28 cellular contexts compared by ENCODE assay signal in genomic region chrX:14412686-14413085, GRCh38.
"Had no signal": no experiment of that assay in that cellular context is flagged by ENCODE, and none has a peak within 500 bp of the region (broad histone marks: within the 10 kb centered on the region; RNA-seq: fewer than 3 reads in every experiment).

No MANE protein-coding gene starts in this region.

- ATAC-seq: activated naive CD4-positive, alpha-beta T cell treated with anti-CD3 and anti-CD28 coated beads, Interleukin-2, amount 50 U/mL, for 72 hours; activated T-cell treated with anti-CD3 and anti-CD28 coated beads, Interleukin-2, amount 50 U/mL, for 72 hours had no signal

- H3K27ac ChIP-seq: ascending aorta, brain microvascular endothelial cell, cardiac muscle cell, coronary artery, dorsolateral prefrontal cortex, esophagus muscularis mucosa had no signal

- H3K4me1 ChIP-seq: ascending aorta, esophagus muscularis mucosa had no signal

- DNase-seq: activated CD4-positive, alpha-beta memory T cell treated with anti-CD3 and anti-CD28 coated beads, Interleukin-2, amount 10 ng/mL, durations not matched to agents 7 days and 5 days; activated CD4-positive, alpha-beta T cell treated with anti-CD3 and anti-CD28 coated beads for 1 hour; activated CD4-positive, alpha-beta T cell treated with anti-CD3 and anti-CD28 coated beads for 4 hours; activated CD4-positive, alpha-beta T cell treated with anti-CD3 and anti-CD28 coated beads, Interleukin-2, amount 10 ng/mL, durations not matched to agents 7 days and 5 days; activated CD4-positive, alpha-beta T cell treated with anti-CD3 and anti-CD28 coated beads, Interleukin-2, amount 50 U/mL, for 4 hours; activated CD4-positive, CD25-positive, alpha-beta regulatory T cell; activated CD8-positive, alpha-beta memory T cell treated with anti-CD3 and anti-CD28 coated beads, Interleukin-2, amount 50 U/mL, for 48 hours; activated gamma-delta T cell; activated naive CD4-positive, alpha-beta T cell; activated naive CD4-positive, alpha-beta T cell treated with anti-CD3 and anti-CD28 coated beads, Interleukin-2, amount 10 ng/mL, durations not matched to agents 7 days and 5 days; activated naive CD8-positive, alpha-beta T cell treated with anti-CD3 and anti-CD28 coated beads, Interleukin-2, amount 10 ng/mL, durations not matched to agents 7 days and 5 days; activated T-cell treated with anti-CD3 and anti-CD28 coated beads for 4 hours; activated T-cell treated with anti-CD3 and anti-CD28 coated beads, Interleukin-2, amount 50 U/mL, for 24 hours; activated T-cell treated with anti-CD3 and anti-CD28 coated beads, Interleukin-2, amount 50 U/mL, for 72 hours; brain microvascular endothelial cell; central memory CD4-positive, alpha-beta T cell; cerebellar nuclear complex; dorsolateral prefrontal cortex; effector memory CD4-positive, alpha-beta T cell; endodermal cell; erythroblast; head of caudate nucleus; T-helper 2 cell had no signal

- H3K4me3 ChIP-seq: ascending aorta, cardiac muscle cell, coronary artery, dorsolateral prefrontal cortex, esophagus muscularis mucosa had no signal

- H3K36me3 ChIP-seq: ascending aorta, brain microvascular endothelial cell, cardiac muscle cell, esophagus muscularis mucosa had no signal

- H3K9me3 ChIP-seq: ascending aorta, esophagus muscularis mucosa had no signal

- H3K27me3 ChIP-seq: ascending aorta, brain microvascular endothelial cell, cardiac muscle cell, esophagus muscularis mucosa had no signal
